Comparison of ENCODE assay signal across 1 cellular context in genomic region chr20:62368629-62369507, GRCh38.
TF ChIP-seq lines count a peak whose summit lies in the region.

No MANE protein-coding gene starts in this region.

TF ChIP-seq in HepG2, 621 proteins besides CTCF, POLR2A, EP300 and RAD21 (continued from another document and continues in another):
- TF ChIP-seq, protein P1, sequence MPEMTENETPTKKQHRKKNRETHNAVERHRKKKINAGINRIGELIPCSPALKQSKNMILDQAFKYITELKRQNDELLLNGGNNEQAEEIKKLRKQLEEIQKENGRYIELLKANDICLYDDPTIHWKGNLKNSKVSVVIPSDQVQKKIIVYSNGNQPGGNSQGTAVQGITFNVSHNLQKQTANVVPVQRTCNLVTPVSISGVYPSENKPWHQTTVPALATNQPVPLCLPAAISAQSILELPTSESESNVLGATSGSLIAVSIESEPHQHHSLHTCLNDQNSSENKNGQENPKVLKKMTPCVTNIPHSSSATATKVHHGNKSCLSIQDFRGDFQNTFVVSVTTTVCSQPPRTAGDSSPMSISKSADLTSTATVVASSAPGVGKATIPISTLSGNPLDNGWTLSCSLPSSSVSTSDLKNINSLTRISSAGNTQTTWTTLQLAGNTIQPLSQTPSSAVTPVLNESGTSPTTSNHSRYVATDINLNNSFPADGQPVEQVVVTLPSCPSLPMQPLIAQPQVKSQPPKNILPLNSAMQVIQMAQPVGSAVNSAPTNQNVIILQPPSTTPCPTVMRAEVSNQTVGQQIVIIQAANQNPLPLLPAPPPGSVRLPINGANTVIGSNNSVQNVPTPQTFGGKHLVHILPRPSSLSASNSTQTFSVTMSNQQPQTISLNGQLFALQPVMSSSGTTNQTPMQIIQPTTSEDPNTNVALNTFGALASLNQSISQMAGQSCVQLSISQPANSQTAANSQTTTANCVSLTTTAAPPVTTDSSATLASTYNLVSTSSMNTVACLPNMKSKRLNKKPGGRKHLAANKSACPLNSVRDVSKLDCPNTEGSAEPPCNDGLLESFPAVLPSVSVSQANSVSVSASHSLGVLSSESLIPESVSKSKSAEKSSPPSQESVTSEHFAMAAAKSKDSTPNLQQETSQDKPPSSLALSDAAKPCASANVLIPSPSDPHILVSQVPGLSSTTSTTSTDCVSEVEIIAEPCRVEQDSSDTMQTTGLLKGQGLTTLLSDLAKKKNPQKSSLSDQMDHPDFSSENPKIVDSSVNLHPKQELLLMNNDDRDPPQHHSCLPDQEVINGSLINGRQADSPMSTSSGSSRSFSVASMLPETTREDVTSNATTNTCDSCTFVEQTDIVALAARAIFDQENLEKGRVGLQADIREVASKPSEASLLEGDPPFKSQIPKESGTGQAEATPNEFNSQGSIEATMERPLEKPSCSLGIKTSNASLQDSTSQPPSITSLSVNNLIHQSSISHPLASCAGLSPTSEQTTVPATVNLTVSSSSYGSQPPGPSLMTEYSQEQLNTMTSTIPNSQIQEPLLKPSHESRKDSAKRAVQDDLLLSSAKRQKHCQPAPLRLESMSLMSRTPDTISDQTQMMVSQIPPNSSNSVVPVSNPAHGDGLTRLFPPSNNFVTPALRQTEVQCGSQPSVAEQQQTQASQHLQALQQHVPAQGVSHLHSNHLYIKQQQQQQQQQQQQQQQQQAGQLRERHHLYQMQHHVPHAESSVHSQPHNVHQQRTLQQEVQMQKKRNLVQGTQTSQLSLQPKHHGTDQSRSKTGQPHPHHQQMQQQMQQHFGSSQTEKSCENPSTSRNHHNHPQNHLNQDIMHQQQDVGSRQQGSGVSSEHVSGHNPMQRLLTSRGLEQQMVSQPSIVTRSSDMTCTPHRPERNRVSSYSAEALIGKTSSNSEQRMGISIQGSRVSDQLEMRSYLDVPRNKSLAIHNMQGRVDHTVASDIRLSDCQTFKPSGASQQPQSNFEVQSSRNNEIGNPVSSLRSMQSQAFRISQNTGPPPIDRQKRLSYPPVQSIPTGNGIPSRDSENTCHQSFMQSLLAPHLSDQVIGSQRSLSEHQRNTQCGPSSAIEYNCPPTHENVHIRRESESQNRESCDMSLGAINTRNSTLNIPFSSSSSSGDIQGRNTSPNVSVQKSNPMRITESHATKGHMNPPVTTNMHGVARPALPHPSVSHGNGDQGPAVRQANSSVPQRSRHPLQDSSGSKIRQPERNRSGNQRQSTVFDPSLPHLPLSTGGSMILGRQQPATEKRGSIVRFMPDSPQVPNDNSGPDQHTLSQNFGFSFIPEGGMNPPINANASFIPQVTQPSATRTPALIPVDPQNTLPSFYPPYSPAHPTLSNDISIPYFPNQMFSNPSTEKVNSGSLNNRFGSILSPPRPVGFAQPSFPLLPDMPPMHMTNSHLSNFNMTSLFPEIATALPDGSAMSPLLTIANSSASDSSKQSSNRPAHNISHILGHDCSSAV (CRISPR knock-in tag; IDR thresholded peaks at IDR 0.05; ENCODE audit: borderline replicate concordance): 0 out of 2 replicates have a peak, but pooled peaks have one; percentile 13
- peak in 1 of 2 experiments; percentile 38; a peak in 1 of 4 replicates for TF ChIP-seq NR2F1 (CRISPR knock-in tag; IDR thresholded peaks at IDR 0.05)
- 0 out of 2 replicates have a peak, but pooled peaks have one; percentile 25 for TF ChIP-seq KLF11 (CRISPR knock-in tag; IDR thresholded peaks at IDR 0.05)
- TF ChIP-seq HNF4A (CRISPR knock-in tag; IDR thresholded peaks at IDR 0.05): peak; percentile 79
- TF ChIP-seq ZNF780A (CRISPR knock-in tag; IDR thresholded peaks at IDR 0.05): peak; percentile 67
- no peak for TF ChIP-seq RBAK (CRISPR knock-in tag; IDR thresholded peaks at IDR 0.05)
- TF ChIP-seq TAF1 (CRISPR knock-in tag; IDR thresholded peaks at IDR 0.05): peak; percentile 75
- TF ChIP-seq, protein P2, sequence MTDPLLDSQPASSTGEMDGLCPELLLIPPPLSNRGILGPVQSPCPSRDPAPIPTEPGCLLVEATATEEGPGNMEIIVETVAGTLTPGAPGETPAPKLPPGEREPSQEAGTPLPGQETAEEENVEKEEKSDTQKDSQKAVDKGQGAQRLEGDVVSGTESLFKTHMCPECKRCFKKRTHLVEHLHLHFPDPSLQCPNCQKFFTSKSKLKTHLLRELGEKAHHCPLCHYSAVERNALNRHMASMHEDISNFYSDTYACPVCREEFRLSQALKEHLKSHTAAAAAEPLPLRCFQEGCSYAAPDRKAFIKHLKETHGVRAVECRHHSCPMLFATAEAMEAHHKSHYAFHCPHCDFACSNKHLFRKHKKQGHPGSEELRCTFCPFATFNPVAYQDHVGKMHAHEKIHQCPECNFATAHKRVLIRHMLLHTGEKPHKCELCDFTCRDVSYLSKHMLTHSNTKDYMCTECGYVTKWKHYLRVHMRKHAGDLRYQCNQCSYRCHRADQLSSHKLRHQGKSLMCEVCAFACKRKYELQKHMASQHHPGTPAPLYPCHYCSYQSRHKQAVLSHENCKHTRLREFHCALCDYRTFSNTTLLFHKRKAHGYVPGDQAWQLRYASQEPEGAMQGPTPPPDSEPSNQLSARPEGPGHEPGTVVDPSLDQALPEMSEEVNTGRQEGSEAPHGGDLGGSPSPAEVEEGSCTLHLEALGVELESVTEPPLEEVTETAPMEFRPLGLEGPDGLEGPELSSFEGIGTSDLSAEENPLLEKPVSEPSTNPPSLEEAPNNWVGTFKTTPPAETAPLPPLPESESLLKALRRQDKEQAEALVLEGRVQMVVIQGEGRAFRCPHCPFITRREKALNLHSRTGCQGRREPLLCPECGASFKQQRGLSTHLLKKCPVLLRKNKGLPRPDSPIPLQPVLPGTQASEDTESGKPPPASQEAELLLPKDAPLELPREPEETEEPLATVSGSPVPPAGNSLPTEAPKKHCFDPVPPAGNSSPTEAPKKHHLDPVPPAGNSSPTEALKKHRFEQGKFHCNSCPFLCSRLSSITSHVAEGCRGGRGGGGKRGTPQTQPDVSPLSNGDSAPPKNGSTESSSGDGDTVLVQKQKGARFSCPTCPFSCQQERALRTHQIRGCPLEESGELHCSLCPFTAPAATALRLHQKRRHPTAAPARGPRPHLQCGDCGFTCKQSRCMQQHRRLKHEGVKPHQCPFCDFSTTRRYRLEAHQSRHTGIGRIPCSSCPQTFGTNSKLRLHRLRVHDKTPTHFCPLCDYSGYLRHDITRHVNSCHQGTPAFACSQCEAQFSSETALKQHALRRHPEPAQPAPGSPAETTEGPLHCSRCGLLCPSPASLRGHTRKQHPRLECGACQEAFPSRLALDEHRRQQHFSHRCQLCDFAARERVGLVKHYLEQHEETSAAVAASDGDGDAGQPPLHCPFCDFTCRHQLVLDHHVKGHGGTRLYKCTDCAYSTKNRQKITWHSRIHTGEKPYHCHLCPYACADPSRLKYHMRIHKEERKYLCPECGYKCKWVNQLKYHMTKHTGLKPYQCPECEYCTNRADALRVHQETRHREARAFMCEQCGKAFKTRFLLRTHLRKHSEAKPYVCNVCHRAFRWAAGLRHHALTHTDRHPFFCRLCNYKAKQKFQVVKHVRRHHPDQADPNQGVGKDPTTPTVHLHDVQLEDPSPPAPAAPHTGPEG (CRISPR knock-in tag; IDR thresholded peaks at IDR 0.05): no peak
- no peak for TF ChIP-seq CREB1 (IDR thresholded peaks at IDR 0.05)
- TF ChIP-seq CREB1 (CRISPR knock-in tag; IDR thresholded peaks at IDR 0.05): no peak
- TF ChIP-seq REXO4 (CRISPR knock-in tag; IDR thresholded peaks at IDR 0.05; ENCODE audit: borderline replicate concordance): no peak
- peak; percentile 41; the same call in 1 of the 2 replicates for TF ChIP-seq ZNF788 (CRISPR knock-in tag; IDR thresholded peaks at IDR 0.05; ENCODE audit: borderline replicate concordance)
- TF ChIP-seq, protein P3, sequence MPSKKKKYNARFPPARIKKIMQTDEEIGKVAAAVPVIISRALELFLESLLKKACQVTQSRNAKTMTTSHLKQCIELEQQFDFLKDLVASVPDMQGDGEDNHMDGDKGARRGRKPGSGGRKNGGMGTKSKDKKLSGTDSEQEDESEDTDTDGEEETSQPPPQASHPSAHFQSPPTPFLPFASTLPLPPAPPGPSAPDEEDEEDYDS (CRISPR knock-in tag; IDR thresholded peaks at IDR 0.05): peak; percentile 74; the same call in 1 of the 2 replicates
- TF ChIP-seq ZNF782 (CRISPR knock-in tag; IDR thresholded peaks at IDR 0.05; ENCODE audit: borderline replicate concordance): peak; percentile 39; the same call in 1 of the 2 replicates
- no peak; the same call in 1 of the 2 replicates for TF ChIP-seq ZNF501 (CRISPR knock-in tag; IDR thresholded peaks at IDR 0.05)
- TF ChIP-seq TEAD3 (CRISPR knock-in tag; optimal IDR thresholded peaks at IDR 0.05; ENCODE audit: borderline replicate concordance): peak; percentile 42
- no peak for TF ChIP-seq ZNF503 (CRISPR knock-in tag; IDR thresholded peaks at IDR 0.05)
- no peak for TF ChIP-seq ARNT (IDR thresholded peaks at IDR 0.05)
- TF ChIP-seq KDM5A (IDR thresholded peaks at IDR 0.05; ENCODE audit: borderline replicate concordance, low read length): no peak
- TF ChIP-seq, protein P4, sequence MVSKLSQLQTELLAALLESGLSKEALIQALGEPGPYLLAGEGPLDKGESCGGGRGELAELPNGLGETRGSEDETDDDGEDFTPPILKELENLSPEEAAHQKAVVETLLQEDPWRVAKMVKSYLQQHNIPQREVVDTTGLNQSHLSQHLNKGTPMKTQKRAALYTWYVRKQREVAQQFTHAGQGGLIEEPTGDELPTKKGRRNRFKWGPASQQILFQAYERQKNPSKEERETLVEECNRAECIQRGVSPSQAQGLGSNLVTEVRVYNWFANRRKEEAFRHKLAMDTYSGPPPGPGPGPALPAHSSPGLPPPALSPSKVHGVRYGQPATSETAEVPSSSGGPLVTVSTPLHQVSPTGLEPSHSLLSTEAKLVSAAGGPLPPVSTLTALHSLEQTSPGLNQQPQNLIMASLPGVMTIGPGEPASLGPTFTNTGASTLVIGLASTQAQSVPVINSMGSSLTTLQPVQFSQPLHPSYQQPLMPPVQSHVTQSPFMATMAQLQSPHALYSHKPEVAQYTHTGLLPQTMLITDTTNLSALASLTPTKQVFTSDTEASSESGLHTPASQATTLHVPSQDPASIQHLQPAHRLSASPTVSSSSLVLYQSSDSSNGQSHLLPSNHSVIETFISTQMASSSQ (IDR thresholded peaks at IDR 0.05; ENCODE audit: low read depth): no peak; the same call in 1 of the 2 replicates
- TF ChIP-seq, protein P4 (CRISPR knock-in tag; IDR thresholded peaks at IDR 0.05; ENCODE audit: borderline replicate concordance): peak; percentile 48; the same call in 1 of the 2 replicates
- TF ChIP-seq ZNF841 (CRISPR knock-in tag; IDR thresholded peaks at IDR 0.05; ENCODE audit: borderline replicate concordance): no peak
- TF ChIP-seq ZSCAN12 (CRISPR knock-in tag; IDR thresholded peaks at IDR 0.05): 0 out of 2 replicates have a peak, but pooled peaks have one; percentile 41
- peak; percentile 49 for TF ChIP-seq ZNF713 (CRISPR knock-in tag; IDR thresholded peaks at IDR 0.05)
- TF ChIP-seq BATF2 (CRISPR knock-in tag; IDR thresholded peaks at IDR 0.05): no peak; the same call in 1 of the 2 replicates
- no peak; the same call in 1 of the 2 replicates for TF ChIP-seq KLF13 (CRISPR knock-in tag; IDR thresholded peaks at IDR 0.05)
- no peak for TF ChIP-seq HDAC6 (IDR thresholded peaks at IDR 0.05; ENCODE audit: low read depth, low read length)
- TF ChIP-seq PCBP2 (optimal IDR thresholded peaks at IDR 0.05; ENCODE audit: low read depth, low read length, poor library complexity, severe bottlenecking): no peak
- TF ChIP-seq NRL (CRISPR knock-in tag; IDR thresholded peaks at IDR 0.05; ENCODE audit: borderline replicate concordance): no peak
- peak; percentile 67 for TF ChIP-seq AGO1 (IDR thresholded peaks at IDR 0.05; ENCODE audit: low read depth, low read length, poor library complexity, severe bottlenecking)
- no peak for TF ChIP-seq TBP (CRISPR knock-in tag; IDR thresholded peaks at IDR 0.05)
- TF ChIP-seq ZNF614 (CRISPR knock-in tag; IDR thresholded peaks at IDR 0.05; ENCODE audit: borderline replicate concordance): peak; percentile 63
- no peak for TF ChIP-seq ZNF10 (CRISPR knock-in tag; IDR thresholded peaks at IDR 0.05; ENCODE audit: borderline replicate concordance, low read depth)
- TF ChIP-seq ZNF879 (CRISPR knock-in tag; IDR thresholded peaks at IDR 0.05): no peak
- TF ChIP-seq, protein P5, sequence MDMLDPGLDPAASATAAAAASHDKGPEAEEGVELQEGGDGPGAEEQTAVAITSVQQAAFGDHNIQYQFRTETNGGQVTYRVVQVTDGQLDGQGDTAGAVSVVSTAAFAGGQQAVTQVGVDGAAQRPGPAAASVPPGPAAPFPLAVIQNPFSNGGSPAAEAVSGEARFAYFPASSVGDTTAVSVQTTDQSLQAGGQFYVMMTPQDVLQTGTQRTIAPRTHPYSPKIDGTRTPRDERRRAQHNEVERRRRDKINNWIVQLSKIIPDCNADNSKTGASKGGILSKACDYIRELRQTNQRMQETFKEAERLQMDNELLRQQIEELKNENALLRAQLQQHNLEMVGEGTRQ (IDR thresholded peaks at IDR 0.05; ENCODE audit: low read depth, low read length): no peak
- TF ChIP-seq, protein P5 (CRISPR knock-in tag; IDR thresholded peaks at IDR 0.05; ENCODE audit: borderline replicate concordance): no peak
